8 cellular contexts compared by ENCODE assay signal in genomic region chr17:45143767-45144198, GRCh38. TPM values are rescaled to one million over a fixed set of nuclear protein-coding genes. Genes with fewer than 3 reads are reported as not detected.
DNase-seq lines count a peak whose midpoint lies in the region; ATAC-seq and TF ChIP-seq lines count a peak whose summit lies in the region.

No MANE protein-coding gene starts in this region.

- intact Hi-C loops in colonic mucosa (cut with DNase I), result no loop called here
- intact Hi-C loops in left colon (cut with DNase I, micrococcal nuclease), result no loop called here

- TF ChIP-seq CTCF in colonic mucosa (IDR thresholded peaks at IDR 0.05) (no peak), GM10266 (IDR thresholded peaks at IDR 0.05; ENCODE audit: control insufficient read depth, insufficient read depth, low read depth, missing control alignments) (no peak)

- H3K36me3 ChIP-seq in colonic mucosa, result no peaks in the 10 kb centered on the region

- H3K4me3 ChIP-seq in colonic mucosa, result peak overlapping the region; percentile 30

- no peaks in the 10 kb centered on the region for H3K9me3 ChIP-seq in colonic mucosa

- peak overlapping the region; percentile 79 for H3K27ac ChIP-seq in colonic mucosa

- peaks cover 8% of the 10 kb centered on the region for H3K4me1 ChIP-seq in colonic mucosa

- ATAC-seq in left colon (no peak), HG02588 (IDR thresholded peaks at IDR 0.05; ENCODE audit: unreplicated experiment) (no peak)

- peak; percentile 35 for DNase-seq in stimulated activated CD4-positive, alpha-beta T cell treated with anti-CD3 and anti-CD28 coated beads, Interleukin-12 subunit alpha, Interleukin-12 subunit beta, amount 100 ng/mL, for 4 hours
- no peak for DNase-seq in stimulated activated CD4-positive, alpha-beta T cell treated with anti-CD3 and anti-CD28 coated beads, Interleukin-1b, Interleukin-23, amount 100 ng/mL, for 48 hours
- peak; percentile 71 for DNase-seq in colonic mucosa
- peak; percentile 73 to 86 for DNase-seq in left colon
- peak; percentile 54 for DNase-seq in stimulated activated CD8-positive, alpha-beta memory T cell treated with anti-CD3 and anti-CD28 coated beads, Interleukin-4, amount 100 ng/mL, for 48 hours
- no peak for DNase-seq in DMS153 treated with DMSO at 0.1 percent for 48 hours (lab: John Stamatoyannopoulos, UW; ENCODE audit: unreplicated experiment)
- DNase-seq in GM10266 (ENCODE audit: extremely low spot score), result no peak

- no peaks in the 10 kb centered on the region for H3K27me3 ChIP-seq in colonic mucosa

- peak overlapping the region; percentile 1 to 74 for H3K9ac ChIP-seq in colonic mucosa (ENCODE audit: low read depth in 2 of 2, low read length in 2 of 2)

RNA-seq across cellular contexts. Expression of gene HEXIM1, which starts 4.5 kb away (rescaled TPM):
- total RNA-seq in colonic mucosa (10 to 100 TPM; 37.0 to 38.4 TPM), left colon (10 to 100 TPM; 36.1 to 46.7 TPM)

RNA-seq across cellular contexts. Expression of gene ACBD4, which starts 8.3 kb away (rescaled TPM):
- total RNA-seq in colonic mucosa, result 10 to 100 TPM; 13.0 to 16.6 TPM
- total RNA-seq in left colon, result 10 to 100 TPM; 22.3 to 22.6 TPM

RNA-seq across cellular contexts. Expression of gene PLCD3, which starts 11.5 kb away (rescaled TPM):
- total RNA-seq in colonic mucosa (100 to 1,000 TPM; 300 to 312 TPM), left colon (100 to 1,000 TPM; 335 to 566 TPM)

RNA-seq across cellular contexts. Expression of gene HEXIM2, which starts 17.9 kb away (rescaled TPM):
- total RNA-seq in colonic mucosa, result 1 to 10 TPM; 7.2 to 8.1 TPM
- 1 to 10 TPM; 4.7 to 5.2 TPM for total RNA-seq in left colon

Comparison
In these comparisons a context has a peak if more than half of its experiments do, and no peak if none do; other contexts are left out.
1. DNase-seq: peak in stimulated activated CD4-positive, alpha-beta T cell treated with anti-CD3 and anti-CD28 coated beads, Interleukin-12 subunit alpha, Interleukin-12 subunit beta, amount 100 ng/mL, for 4 hours (single experiment), colonic mucosa (single experiment), left colon (2 of 2) and stimulated activated CD8-positive, alpha-beta memory T cell treated with anti-CD3 and anti-CD28 coated beads, Interleukin-4, amount 100 ng/mL, for 48 hours (single experiment); none in stimulated activated CD4-positive, alpha-beta T cell treated with anti-CD3 and anti-CD28 coated beads, Interleukin-1b, Interleukin-23, amount 100 ng/mL, for 48 hours (single experiment), DMS153 treated with DMSO at 0.1 percent for 48 hours (single experiment) and GM10266 (single experiment).